In the genomic region with DNA sequence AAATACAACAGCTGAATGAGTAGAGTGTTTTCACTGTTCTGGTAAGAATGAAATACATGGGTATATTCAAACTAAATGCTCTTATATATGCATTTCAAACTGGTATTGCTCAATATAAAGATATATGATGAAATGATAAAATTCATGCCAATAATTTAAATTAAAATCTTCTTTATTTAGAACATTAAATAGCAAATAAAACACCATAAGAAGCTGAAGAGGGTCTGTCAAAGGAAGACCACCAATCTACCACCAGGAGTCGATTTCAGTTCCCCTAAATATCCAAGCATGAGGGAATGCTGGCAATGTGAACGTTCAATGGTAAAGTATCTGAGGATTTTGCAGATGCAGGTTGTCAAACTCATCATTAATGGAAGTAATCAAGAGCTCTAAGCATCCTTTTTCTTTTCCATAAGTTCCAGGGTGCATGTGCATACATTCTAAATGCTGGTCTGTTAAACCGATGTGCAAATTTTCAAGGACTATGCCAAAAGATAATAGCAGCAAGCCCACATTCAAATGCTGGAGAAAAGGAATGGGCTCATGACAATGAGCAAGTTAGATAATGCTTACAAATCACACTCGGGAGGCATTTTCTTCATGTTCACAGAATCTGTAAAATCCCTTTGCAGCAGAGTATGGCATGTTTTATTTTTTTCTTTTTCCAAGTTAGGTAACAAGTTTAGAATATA, we compare ENCODE assay signal across 13 cellular contexts.
"Had no signal": no experiment of that assay in that cellular context is flagged by ENCODE, and none has a peak within 500 bp of the region (broad histone marks: within the 10 kb centered on the region; RNA-seq: fewer than 3 reads in every experiment).

No MANE protein-coding gene starts in this region.

- H3K27me3 Mint-ChIP-seq: activated B cell treated with CpG ODN at 0.5 μM for 24 hours had no signal

- FAIRE-seq: TTC549, urothelium cell line had no signal

- H3K9me3 Mint-ChIP-seq: activated B cell treated with CpG ODN at 0.5 μM for 24 hours; activated T-helper 2 cell treated with anti-CD3 and anti-CD28 coated beads, Interferon-gamma antibody, Interleukin-2, Interleukin-4, amounts not matched to agents 10 μg/mL and 5 μg/mL and 100 μg/mL, durations not matched to agents 14 hours and 24 hours and 36 hours; mesothelial cell of epicardium; T-helper 1 cell treated with Interleukin-12 subunit alpha and Interleukin-12 subunit beta and Interleukin-4 antibody, amounts not matched to agents 30 μg/mL and 1 μg/mL, for 36 hours had no signal

- H3K27me3 ChIP-seq: hepatocyte had no signal

- H3K4me3 ChIP-seq: hepatocyte had no signal

- H3K4me1 ChIP-seq: parathyroid adenoma had no signal

- H3K27ac Mint-ChIP-seq: activated B cell treated with CpG ODN at 0.5 μM for 24 hours; activated T-helper 2 cell treated with anti-CD3 and anti-CD28 coated beads, Interferon-gamma antibody, Interleukin-2, Interleukin-4, amounts not matched to agents 10 μg/mL and 5 μg/mL and 100 μg/mL, durations not matched to agents 14 hours and 24 hours and 36 hours; mesothelial cell of epicardium; T-helper 1 cell treated with Interleukin-12 subunit alpha and Interleukin-12 subunit beta and Interleukin-4 antibody, amounts not matched to agents 30 μg/mL and 1 μg/mL, for 36 hours had no signal

- H3K4me3 Mint-ChIP-seq: activated B cell treated with CpG ODN at 0.5 μM for 24 hours; mesothelial cell of epicardium; T-helper 1 cell treated with Interleukin-12 subunit alpha and Interleukin-12 subunit beta and Interleukin-4 antibody, amounts not matched to agents 30 μg/mL and 1 μg/mL, for 36 hours had no signal

- H3K4me1 Mint-ChIP-seq: activated B cell treated with CpG ODN at 0.5 μM for 24 hours had no signal

- DNase-seq: activated B cell treated with CpG ODN at 0.5 μM for 24 hours; activated CD4-positive, alpha-beta T cell treated with anti-CD3 and anti-CD28 coated beads, Interleukin-2, amount 50 U/mL, for 1 hour; activated naive CD4-positive, alpha-beta T cell treated with anti-CD3 and anti-CD28 coated beads, Interleukin-2, amount 50 U/mL, for 16 hours; retina; stimulated activated CD4-positive, alpha-beta T cell treated with anti-CD3 and anti-CD28 coated beads, Interleukin-15, amount 100 ng/mL, for 24 hours; stimulated activated CD4-positive, alpha-beta T cell treated with anti-CD3 and anti-CD28 coated beads, Interleukin-4, amount 100 ng/mL, for 24 hours had no signal

- H3K27ac ChIP-seq: parathyroid adenoma had no signal

- H3K36me3 Mint-ChIP-seq: mesothelial cell of epicardium had no signal
